20 cellular contexts compared by ENCODE assay signal in the genomic region with DNA sequence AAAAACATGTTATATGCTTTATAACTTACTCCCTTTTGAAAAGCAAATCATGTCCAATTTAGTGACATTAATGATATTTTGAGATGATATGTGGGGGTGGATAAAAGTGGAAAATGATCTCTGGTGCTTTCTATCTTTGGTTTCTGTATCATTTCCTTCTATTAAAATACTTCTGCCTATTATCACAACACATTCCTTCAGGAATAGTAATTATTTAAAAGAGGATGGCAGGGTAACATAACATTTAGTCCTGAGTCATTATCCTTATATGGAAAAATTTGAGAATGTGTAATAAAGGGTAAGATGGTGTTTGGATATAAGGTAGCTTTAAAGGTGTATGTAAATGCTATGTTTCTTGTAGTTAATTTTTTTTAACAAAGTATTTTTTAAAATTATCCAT.
"Had no signal": no experiment of that assay in that cellular context is flagged by ENCODE, and none has a peak within 500 bp of the region (broad histone marks: within the 10 kb centered on the region; RNA-seq: fewer than 3 reads in every experiment).

No MANE protein-coding gene starts in this region.

- H3K9me3 ChIP-seq: ascending aorta, esophagus squamous epithelium, sigmoid colon, testis, uterus had no signal

- H3K27me3 ChIP-seq: ascending aorta, esophagus squamous epithelium, sigmoid colon, testis, uterus had no signal

- H3K27ac ChIP-seq: ascending aorta, coronary artery, esophagus squamous epithelium, left ventricle myocardium inferior, sigmoid colon, testis, uterus, VCaP had no signal

- H3K36me3 ChIP-seq: ascending aorta, esophagus squamous epithelium, left ventricle myocardium inferior, sigmoid colon, uterus had no signal

- H3K4me3 ChIP-seq: ascending aorta, coronary artery, esophagus squamous epithelium, left ventricle myocardium inferior, sigmoid colon, testis, uterus had no signal

- DNase-seq: activated CD4-positive, alpha-beta T cell treated with anti-CD3 and anti-CD28 coated beads, Interleukin-2, amount 10 ng/mL, durations not matched to agents 7 days and 5 days; activated CD8-positive, alpha-beta memory T cell treated with anti-CD3 and anti-CD28 coated beads, Interleukin-2, amount 10 ng/mL, durations not matched to agents 7 days and 5 days; activated CD8-positive, alpha-beta T cell treated with anti-CD3 and anti-CD28 coated beads for 36 hours; activated gamma-delta T cell treated with Interleukin-2 at 50 U/mL for 16 hours; esophagus squamous epithelium; foreskin fibroblast; left ventricle myocardium inferior; naive thymus-derived CD8-positive, alpha-beta T cell; retina; sigmoid colon; stimulated activated CD4-positive, alpha-beta T cell treated with anti-CD3 and anti-CD28 coated beads, Interleukin-4, amount 100 ng/mL, for 1 hour; stimulated activated naive CD4-positive, alpha-beta T cell; testis; trophoblast cell; uterus had no signal

- ATAC-seq: activated CD4-positive, CD25-positive, alpha-beta regulatory T cell treated with anti-CD3 and anti-CD28 coated beads, Interleukin-2, amount 50 U/mL, for 24 hours; activated CD8-positive, alpha-beta memory T cell treated with anti-CD3 and anti-CD28 coated beads, Interleukin-2, amount 10 ng/mL, durations not matched to agents 7 days and 5 days; activated CD8-positive, alpha-beta T cell treated with anti-CD3 and anti-CD28 coated beads for 36 hours; activated naive CD4-positive, alpha-beta T cell treated with anti-CD3 and anti-CD28 coated beads, Interleukin-2, amount 50 U/mL, for 72 hours; naive thymus-derived CD8-positive, alpha-beta T cell had no signal

- H3K4me1 ChIP-seq: ascending aorta, esophagus squamous epithelium, left ventricle myocardium inferior, sigmoid colon, testis, uterus had no signal
